Comparison of ENCODE assay signal across 8 cellular contexts in the genomic region with DNA sequence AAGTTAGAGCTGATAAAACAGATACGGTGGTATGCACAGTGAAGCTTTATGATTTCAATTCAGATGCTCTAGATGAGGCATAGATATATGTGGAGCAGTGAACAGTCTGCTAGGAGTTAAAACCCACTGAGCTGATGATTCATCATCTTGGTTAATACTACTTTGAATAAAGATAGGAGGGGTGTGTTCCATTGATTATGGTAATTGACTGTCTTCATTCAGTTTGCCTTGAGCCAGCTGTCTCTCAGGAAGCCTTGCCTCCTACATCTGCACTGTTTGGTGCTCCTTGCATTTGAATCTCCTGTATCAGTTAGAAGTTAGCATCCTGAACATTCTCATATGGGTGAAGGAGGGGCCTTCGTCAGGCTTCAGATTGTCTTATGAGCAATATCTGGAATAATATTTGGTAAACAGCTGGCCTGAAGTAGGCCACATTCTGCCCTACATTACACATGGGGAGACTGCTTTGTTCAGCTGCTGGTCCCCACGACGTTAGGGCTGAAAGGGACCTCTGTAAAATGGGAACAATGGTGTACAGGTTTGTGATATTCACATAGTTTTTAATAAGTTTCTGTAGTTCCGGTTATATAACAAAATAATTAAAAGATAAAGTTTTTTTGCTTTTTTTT. TPM values are rescaled to one million over a fixed set of nuclear protein-coding genes. Genes with fewer than 3 reads are reported as not detected.
A peak's percentile ranks its signal among the peaks of the same experiment; 100 is the strongest.
DNase-seq lines count a peak whose midpoint lies in the region; ATAC-seq lines count a peak whose summit lies in the region.

No MANE protein-coding gene starts in this region.

- no peaks in the 10 kb centered on the region for H3K27me3 Mint-ChIP-seq in activated CD4-positive, alpha-beta memory T cell treated with anti-CD3 and anti-CD28 coated beads for 36 hours
- no peaks in the 10 kb centered on the region for H3K27me3 Mint-ChIP-seq in memory B cell

- H3K9me3 Mint-ChIP-seq in activated CD4-positive, alpha-beta memory T cell treated with anti-CD3 and anti-CD28 coated beads for 36 hours, result no peaks in the 10 kb centered on the region
- no peaks in the 10 kb centered on the region for H3K9me3 Mint-ChIP-seq in memory B cell

- no peaks in the 10 kb centered on the region for H3K36me3 Mint-ChIP-seq in activated CD4-positive, alpha-beta memory T cell treated with anti-CD3 and anti-CD28 coated beads for 36 hours
- peaks cover 8% of the 10 kb centered on the region for H3K36me3 Mint-ChIP-seq in memory B cell

- H3K27me3 ChIP-seq in BLaER1, result no peaks in the 10 kb centered on the region

- peaks cover 87% of the 10 kb centered on the region for H3K4me1 ChIP-seq in BLaER1

- intact Hi-C loops in activated CD4-positive, alpha-beta memory T cell treated with anti-CD3 and anti-CD28 coated beads for 36 hours (cut with micrococcal nuclease), result loop anchor here (1.0 kb wide), 1 partner anchor 8 kb away; no protein-coding TSS in a partner anchor

- peak overlapping the region; percentile 79 for H3K27ac Mint-ChIP-seq in activated CD4-positive, alpha-beta memory T cell treated with anti-CD3 and anti-CD28 coated beads for 36 hours
- peak overlapping the region; percentile 85 for H3K27ac Mint-ChIP-seq in memory B cell

- DNase-seq in HCEC 1CT (peak; percentile 49), memory B cell (ENCODE audit: low spot score in 2 of 2) (no peak), OCI-M2 (lab: John Stamatoyannopoulos, UW; ENCODE audit: unreplicated experiment) (no peak), SHP77 (lab: John Stamatoyannopoulos, UW) (no peak), germinal center (ENCODE audit: low spot score) (no peak)
- peak; percentile 33 for DNase-seq in activated CD4-positive, alpha-beta memory T cell treated with anti-CD3 and anti-CD28 coated beads for 36 hours

- H3K9ac ChIP-seq in BLaER1, result peak overlapping the region; percentile 30; the same call in 1 of the 2 replicates

- H3K36me3 ChIP-seq in BLaER1, result peaks cover 71% of the 10 kb centered on the region

- H3K9me3 ChIP-seq in BLaER1, result no peaks in the 10 kb centered on the region; the same call in 1 of the 2 replicates

- H3K4me2 ChIP-seq in BLaER1, result peak overlapping the region; percentile 45

- ATAC-seq in memory B cell (ENCODE audit: low read depth) (peak; percentile 61), GM21717 (IDR thresholded peaks at IDR 0.05; ENCODE audit: unreplicated experiment) (no peak)

- POLR2A ChIA-PET in activated CD4-positive, alpha-beta memory T cell treated with anti-CD3 and anti-CD28 coated beads for 36 hours (lab: Charles Lee), result interaction anchor here (0.6 to 1.3 kb wide), 6 partner anchors 9 to 457 kb away, joined by 3 to 23 read pairs (median 3); no protein-coding TSS in a partner anchor

- CTCF ChIA-PET in activated CD4-positive, alpha-beta memory T cell treated with anti-CD3 and anti-CD28 coated beads for 36 hours (lab: Charles Lee), result interaction anchor here (0.7 to 2.3 kb wide), 9 partner anchors 12 to 369 kb away, joined by 3 to 7 read pairs (median 5); partner anchors contain the start of gene MAP4K4

- H3K4me3 Mint-ChIP-seq in activated CD4-positive, alpha-beta memory T cell treated with anti-CD3 and anti-CD28 coated beads for 36 hours, result no peak overlapping the region
- H3K4me3 Mint-ChIP-seq in memory B cell, result peak overlapping the region; percentile 75

- peaks cover 76% of the 10 kb centered on the region for H3K4me1 Mint-ChIP-seq in activated CD4-positive, alpha-beta memory T cell treated with anti-CD3 and anti-CD28 coated beads for 36 hours (ENCODE audit: low read depth)
- peaks cover 43% of the 10 kb centered on the region for H3K4me1 Mint-ChIP-seq in memory B cell

- peaks cover 100% of the 10 kb centered on the region for H4K20me1 ChIP-seq in BLaER1

- no peak overlapping the region for H3K4me3 ChIP-seq in BLaER1

- no peak overlapping the region for H3K27ac ChIP-seq in BLaER1

RNA-seq across cellular contexts. Expression of gene MAP4K4, which starts 13.3 kb away (rescaled TPM):
- total RNA-seq in activated CD4-positive, alpha-beta memory T cell treated with anti-CD3 and anti-CD28 coated beads for 36 hours, result 10 to 100 TPM; 42.1 to 43.4 TPM

Comparison
In these comparisons a context has a peak if more than half of its experiments do, and no peak if none do; other contexts are left out.
1. DNase-seq: peak in HCEC 1CT (single experiment) and activated CD4-positive, alpha-beta memory T cell treated with anti-CD3 and anti-CD28 coated beads for 36 hours (single experiment); none in memory B cell (0 of 2), OCI-M2 (single experiment), SHP77 (0 of 2) and germinal center (single experiment).